ENCODE assay signal across 10 cellular contexts in the genomic region with DNA sequence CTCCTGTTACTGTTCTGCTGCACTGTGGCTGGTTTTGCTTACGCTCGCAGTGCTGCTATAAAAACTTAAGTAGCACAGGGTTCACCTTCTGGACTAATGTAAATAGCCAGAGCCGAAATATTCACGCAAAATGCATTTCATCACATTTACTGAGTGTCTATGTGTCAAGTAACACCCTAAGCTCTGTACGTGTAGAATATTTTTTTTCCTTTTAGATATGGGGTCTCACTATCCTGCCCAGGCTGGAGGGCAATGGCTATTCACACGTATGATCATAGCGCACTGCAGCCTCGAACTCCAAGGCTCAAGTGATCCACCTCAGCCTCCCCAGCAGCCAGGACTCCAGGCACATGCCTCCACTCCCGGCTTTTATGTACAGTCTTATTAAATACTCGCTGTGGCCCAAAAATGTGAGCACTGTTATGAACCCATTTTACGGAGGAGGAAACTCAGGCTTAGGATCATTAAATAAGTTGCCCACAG.
DNase-seq lines count a peak whose midpoint lies in the region; ATAC-seq and TF ChIP-seq lines count a peak whose summit lies in the region.
"Had no signal": no experiment of that assay in that cellular context is flagged by ENCODE, and none has a peak within 500 bp of the region (broad histone marks: within the 10 kb centered on the region; RNA-seq: fewer than 3 reads in every experiment).

No MANE protein-coding gene starts in this region.

- H3F3A ChIP-seq in smooth muscle cell (ENCODE audit: low read depth): no peaks in the 10 kb centered on the region

- H3K9me3 ChIP-seq in fibroblast of lung (ENCODE audit: control insufficient read depth, insufficient read depth, low read depth, low read length) (no peaks in the 10 kb centered on the region), smooth muscle cell (replicated peaks; ENCODE audit: low read depth) (no peaks in the 10 kb centered on the region)

- POLR2A ChIA-PET in activated CD4-positive, alpha-beta T cell treated with anti-CD3 and anti-CD28 coated beads for 36 hours (lab: Charles Lee): no interaction called here
- POLR2A ChIA-PET in WTC11 (lab: Charles Lee): no interaction called here

- no peaks in the 10 kb centered on the region for H4K20me1 ChIP-seq in fibroblast of lung (ENCODE audit: control insufficient read depth, extremely low read depth, insufficient read depth, low read length)
- H4K20me1 ChIP-seq in smooth muscle cell (ENCODE audit: low read depth): peaks cover 9% of the 10 kb centered on the region

- peaks cover 2% of the 10 kb centered on the region for H3K4me1 ChIP-seq in fibroblast of lung (ENCODE audit: control insufficient read depth, extremely low read depth, insufficient read depth, low read length)
- H3K4me1 ChIP-seq in smooth muscle cell (ENCODE audit: low read depth): peaks cover 9% of the 10 kb centered on the region

- H3K9me3 Mint-ChIP-seq in activated CD4-positive, alpha-beta T cell treated with anti-CD3 and anti-CD28 coated beads, Interleukin-2, amount 10 ng/mL, durations not matched to agents 24 days and 14 days: no peaks in the 10 kb centered on the region
- no peaks in the 10 kb centered on the region for H3K9me3 Mint-ChIP-seq in activated CD4-positive, alpha-beta T cell treated with anti-CD3 and anti-CD28 coated beads for 36 hours (ENCODE audit: low read depth)
- no peaks in the 10 kb centered on the region for H3K9me3 Mint-ChIP-seq in WTC11

- H3K27ac Mint-ChIP-seq in activated CD4-positive, alpha-beta T cell treated with anti-CD3 and anti-CD28 coated beads, Interleukin-2, amount 10 ng/mL, durations not matched to agents 24 days and 14 days: no peak overlapping the region
- no peak overlapping the region for H3K27ac Mint-ChIP-seq in activated CD4-positive, alpha-beta T cell treated with anti-CD3 and anti-CD28 coated beads for 36 hours
- no peak overlapping the region for H3K27ac Mint-ChIP-seq in WTC11

- no peaks in the 10 kb centered on the region for H3K27me3 ChIP-seq in fibroblast of lung (ENCODE audit: control insufficient read depth, insufficient read depth, low read length)
- H3K27me3 ChIP-seq in smooth muscle cell (ENCODE audit: low read depth): no peaks in the 10 kb centered on the region

- H3K36me3 ChIP-seq in fibroblast of lung (ENCODE audit: control insufficient read depth, insufficient read depth, low read length) (peaks cover 1% of the 10 kb centered on the region), smooth muscle cell (ENCODE audit: low read depth) (no peaks in the 10 kb centered on the region)

- H2AFZ ChIP-seq in fibroblast of lung (ENCODE audit: low read length): no peak overlapping the region
- no peak overlapping the region for H2AFZ ChIP-seq in smooth muscle cell (ENCODE audit: low read depth)

- peaks cover 21% of the 10 kb centered on the region for H3K27me3 Mint-ChIP-seq in activated CD4-positive, alpha-beta T cell treated with anti-CD3 and anti-CD28 coated beads, Interleukin-2, amount 10 ng/mL, durations not matched to agents 24 days and 14 days
- H3K27me3 Mint-ChIP-seq in activated CD4-positive, alpha-beta T cell treated with anti-CD3 and anti-CD28 coated beads for 36 hours: peaks cover 23% of the 10 kb centered on the region
- H3K27me3 Mint-ChIP-seq in WTC11 (ENCODE audit: low read depth): peaks cover 3% of the 10 kb centered on the region; the same call in 1 of the 2 replicates

- H3K36me3 Mint-ChIP-seq in activated CD4-positive, alpha-beta T cell treated with anti-CD3 and anti-CD28 coated beads, Interleukin-2, amount 10 ng/mL, durations not matched to agents 24 days and 14 days (ENCODE audit: low read depth): no peaks in the 10 kb centered on the region
- H3K36me3 Mint-ChIP-seq in activated CD4-positive, alpha-beta T cell treated with anti-CD3 and anti-CD28 coated beads for 36 hours (ENCODE audit: low read depth): no peaks in the 10 kb centered on the region
- peaks cover 8% of the 10 kb centered on the region; the same call in 1 of the 2 replicates for H3K36me3 Mint-ChIP-seq in WTC11

- WGBS in smooth muscle cell (ENCODE audit: low lambda C conversion rate): 73% methylated on average over 11 of the region's 11 CpGs

- H3K79me2 ChIP-seq in fibroblast of lung (ENCODE audit: control insufficient read depth, insufficient read depth, low read length): no peaks in the 10 kb centered on the region
- H3K79me2 ChIP-seq in smooth muscle cell (ENCODE audit: low read depth): no peaks in the 10 kb centered on the region

- ATAC-seq in activated CD4-positive, alpha-beta T cell treated with anti-CD3 and anti-CD28 coated beads for 36 hours: no peak
- ATAC-seq in WTC11 (no peak), GM21576 (IDR thresholded peaks at IDR 0.05; ENCODE audit: unreplicated experiment) (no peak), HG02970 (IDR thresholded peaks at IDR 0.05; ENCODE audit: low FRiP score, unreplicated experiment) (no peak)

- H3K4me2 ChIP-seq in fibroblast of lung (ENCODE audit: extremely low read depth, insufficient read depth, low read length) (peak overlapping the region; percentile 76), smooth muscle cell (peak overlapping the region; percentile 83)

- intact Hi-C loops in activated CD4-positive, alpha-beta T cell treated with anti-CD3 and anti-CD28 coated beads, Interleukin-2, amount 10 ng/mL, durations not matched to agents 24 days and 14 days (cut with micrococcal nuclease): loop anchor here (2.0 to 5.0 kb wide), 2 partner anchors 20 to 40 kb away; no protein-coding TSS in a partner anchor
- intact Hi-C loops in activated CD4-positive, alpha-beta T cell treated with anti-CD3 and anti-CD28 coated beads for 36 hours (cut with DNase I, micrococcal nuclease): loop anchor here (1.0 to 5.0 kb wide), 3 partner anchors 20 to 42 kb away; no protein-coding TSS in a partner anchor

- H3K27ac ChIP-seq in fibroblast of lung (ENCODE audit: insufficient read depth, low read length) (peak overlapping the region; percentile 42), smooth muscle cell (ENCODE audit: low read depth) (no peak overlapping the region)

- H3K9ac ChIP-seq in fibroblast of lung (ENCODE audit: insufficient read depth, low read length): no peak overlapping the region
- H3K9ac ChIP-seq in smooth muscle cell (ENCODE audit: low read depth): no peak overlapping the region

- peak overlapping the region; percentile 70 for H3K4me3 Mint-ChIP-seq in activated CD4-positive, alpha-beta T cell treated with anti-CD3 and anti-CD28 coated beads, Interleukin-2, amount 10 ng/mL, durations not matched to agents 24 days and 14 days
- H3K4me3 Mint-ChIP-seq in activated CD4-positive, alpha-beta T cell treated with anti-CD3 and anti-CD28 coated beads for 36 hours: no peak overlapping the region
- H3K4me3 Mint-ChIP-seq in WTC11: peak overlapping the region; percentile 60; the same call in 1 of the 2 replicates

- peaks cover 12% of the 10 kb centered on the region for H3K4me1 Mint-ChIP-seq in activated CD4-positive, alpha-beta T cell treated with anti-CD3 and anti-CD28 coated beads, Interleukin-2, amount 10 ng/mL, durations not matched to agents 24 days and 14 days
- H3K4me1 Mint-ChIP-seq in activated CD4-positive, alpha-beta T cell treated with anti-CD3 and anti-CD28 coated beads for 36 hours: peaks cover 13% of the 10 kb centered on the region
- H3K4me1 Mint-ChIP-seq in WTC11: peaks cover 18% of the 10 kb centered on the region

- H3K4me3 ChIP-seq in fibroblast of lung (replicated peaks in 1 of 4; ENCODE audit: control extremely low read depth in 1 of 4, insufficient read depth in 1 of 4, low read depth in 3 of 4, low read length in 4 of 4) (peak overlapping the region in 2 of 4 experiments; percentile 47 to 51), smooth muscle cell (peak overlapping the region; percentile 35)

- no peak for DNase-seq in activated CD4-positive, alpha-beta T cell treated with anti-CD3 and anti-CD28 coated beads, Interleukin-2, amount 10 ng/mL, durations not matched to agents 24 days and 14 days
- no peak for DNase-seq in activated CD4-positive, alpha-beta T cell treated with anti-CD3 and anti-CD28 coated beads for 36 hours
- DNase-seq in WTC11 (ENCODE audit: low spot score): no peak
- DNase-seq in fibroblast of lung (ENCODE audit: low read depth in 2 of 2): no peak
- no peak for DNase-seq in smooth muscle cell (lab: John Stamatoyannopoulos, UW; ENCODE audit: unreplicated experiment)
- DNase-seq in pons (ENCODE audit: low spot score): no peak
- DNase-seq: NCI-H1092, NCI-H510A treated with DMSO at 0.1 percent for 48 hours had no signal

- CTCF ChIA-PET in activated CD4-positive, alpha-beta T cell treated with anti-CD3 and anti-CD28 coated beads for 36 hours (lab: Charles Lee): interaction anchor here (0.6 to 2.1 kb wide), 4 partner anchors 11 to 333 kb away, joined by 3 to 6 read pairs (median 4); no protein-coding TSS in a partner anchor
- CTCF ChIA-PET in WTC11 (lab: Charles Lee): interaction anchor here (1.4 to 2.0 kb wide), 7 partner anchors 11 to 94 kb away, joined by 3 to 8 read pairs (median 5); no protein-coding TSS in a partner anchor

- no peak for TF ChIP-seq CTCF in WTC11 (IDR thresholded peaks at IDR 0.05)
- no peak for TF ChIP-seq CTCF in fibroblast of lung (conservative IDR thresholded peaks at IDR 0.05 in 1 of 2, IDR thresholded peaks at IDR 0.05 in 1 of 2; ENCODE audit: low read depth in 1 of 2, low read length in 2 of 2)
- TF ChIP-seq CTCF in smooth muscle cell (IDR thresholded peaks at IDR 0.05; ENCODE audit: borderline replicate concordance, insufficient read depth, poor library complexity, severe bottlenecking): no peak

TF ChIP-seq in WTC11, 78 proteins besides CTCF, POLR2A, EP300 and RAD21 (continues in another document):
- TF ChIP-seq, protein P1, sequence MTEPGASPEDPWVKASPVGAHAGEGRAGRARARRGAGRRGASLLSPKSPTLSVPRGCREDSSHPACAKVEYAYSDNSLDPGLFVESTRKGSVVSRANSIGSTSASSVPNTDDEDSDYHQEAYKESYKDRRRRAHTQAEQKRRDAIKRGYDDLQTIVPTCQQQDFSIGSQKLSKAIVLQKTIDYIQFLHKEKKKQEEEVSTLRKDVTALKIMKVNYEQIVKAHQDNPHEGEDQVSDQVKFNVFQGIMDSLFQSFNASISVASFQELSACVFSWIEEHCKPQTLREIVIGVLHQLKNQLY (CRISPR knock-in tag; IDR thresholded peaks at IDR 0.05): no peak
- no peak for TF ChIP-seq ZNF219 (CRISPR knock-in tag; IDR thresholded peaks at IDR 0.05; ENCODE audit: borderline replicate concordance)
- TF ChIP-seq GRHL2 (CRISPR knock-in tag; IDR thresholded peaks at IDR 0.05; ENCODE audit: insufficient replicate concordance, severe bottlenecking): no peak
